27 cellular contexts compared by ENCODE assay signal in the genomic region with DNA sequence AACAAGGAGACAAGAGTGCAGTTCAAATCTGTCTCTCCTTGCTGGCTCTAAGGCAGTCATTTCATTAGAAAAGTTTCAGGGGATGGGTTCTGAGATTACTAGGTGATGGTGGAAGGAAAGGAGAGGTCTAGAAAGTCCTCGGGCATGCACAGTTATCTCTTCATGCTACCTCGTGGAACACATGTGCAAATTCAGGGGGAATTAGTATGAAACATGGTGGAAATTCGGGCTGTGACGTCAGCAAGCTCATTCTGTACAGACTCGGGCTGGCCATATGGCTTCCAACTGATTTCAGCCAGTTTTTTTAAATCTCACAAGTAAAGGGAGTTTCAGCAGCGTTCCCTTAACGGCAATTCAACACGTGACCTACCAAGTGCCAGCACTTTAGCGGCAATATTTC.
"Had no signal": no experiment of that assay in that cellular context is flagged by ENCODE, and none has a peak within 500 bp of the region (broad histone marks: within the 10 kb centered on the region; RNA-seq: fewer than 3 reads in every experiment).

No MANE protein-coding gene starts in this region.

- H3K4me3 Mint-ChIP-seq: dendritic cell treated with granulocyte-macrophage colony-stimulating factor and Interleukin-4, amounts not matched to agents 40 ng/mL and 50 ng/mL, for 4 days; effector memory CD8-positive, alpha-beta T cell; endodermal cell; mesothelial cell of epicardium had no signal

- H3K4me1 ChIP-seq: colonic mucosa, esophagus squamous epithelium, left lung, lower lobe of right lung had no signal

- H3K9me3 ChIP-seq: colonic mucosa, esophagus squamous epithelium, gastrocnemius medialis, heart right ventricle, left lung, lower lobe of right lung, mucosa of descending colon had no signal

- H3K27ac Mint-ChIP-seq: dendritic cell treated with granulocyte-macrophage colony-stimulating factor and Interleukin-4, amounts not matched to agents 40 ng/mL and 50 ng/mL, for 4 days; effector memory CD8-positive, alpha-beta T cell; endodermal cell; mesothelial cell of epicardium had no signal

- H3K27me3 Mint-ChIP-seq: dendritic cell treated with granulocyte-macrophage colony-stimulating factor and Interleukin-4, amounts not matched to agents 40 ng/mL and 50 ng/mL, for 4 days; effector memory CD8-positive, alpha-beta T cell had no signal

- H3K27me3 ChIP-seq: colonic mucosa, esophagus squamous epithelium, gastrocnemius medialis, heart right ventricle, left lung had no signal

- H3K36me3 ChIP-seq: colonic mucosa, esophagus squamous epithelium, gastrocnemius medialis, heart right ventricle, left lung, lower lobe of right lung had no signal

- DNase-seq: colonic mucosa; cortex of kidney; effector CD8-positive, alpha-beta T cell; effector memory CD8-positive, alpha-beta T cell; endodermal cell; erythroblast; esophagus squamous epithelium; foreskin fibroblast; foreskin melanocyte; gastrocnemius medialis; glutamatergic neuron; head of caudate nucleus; heart right ventricle; hippocampal formation; left cardiac atrium; left lung; left ventricle myocardium superior; lower lobe of right lung; mesenchymal stem cell; mucosa of descending colon had no signal

- H3K9me3 Mint-ChIP-seq: dendritic cell treated with granulocyte-macrophage colony-stimulating factor and Interleukin-4, amounts not matched to agents 40 ng/mL and 50 ng/mL, for 4 days; effector memory CD8-positive, alpha-beta T cell had no signal

- H3K4me3 ChIP-seq: colonic mucosa, esophagus squamous epithelium, gastrocnemius medialis, heart right ventricle, left lung, lower lobe of right lung, mucosa of descending colon had no signal

- H3K36me3 Mint-ChIP-seq: mesothelial cell of epicardium had no signal

- H3K27ac ChIP-seq: colonic mucosa, epithelial cell of prostate, esophagus squamous epithelium, gastrocnemius medialis, heart right ventricle, left lung, lower lobe of right lung had no signal

- ATAC-seq: effector memory CD8-positive, alpha-beta T cell; esophagus mucosa; gastrocnemius medialis; heart right ventricle; left cardiac atrium; left lung; left ventricle myocardium superior; lower lobe of right lung; mucosa of descending colon had no signal

- FAIRE-seq: endometrium, islet of Langerhans, keratinocyte had no signal
